In the genomic region with DNA sequence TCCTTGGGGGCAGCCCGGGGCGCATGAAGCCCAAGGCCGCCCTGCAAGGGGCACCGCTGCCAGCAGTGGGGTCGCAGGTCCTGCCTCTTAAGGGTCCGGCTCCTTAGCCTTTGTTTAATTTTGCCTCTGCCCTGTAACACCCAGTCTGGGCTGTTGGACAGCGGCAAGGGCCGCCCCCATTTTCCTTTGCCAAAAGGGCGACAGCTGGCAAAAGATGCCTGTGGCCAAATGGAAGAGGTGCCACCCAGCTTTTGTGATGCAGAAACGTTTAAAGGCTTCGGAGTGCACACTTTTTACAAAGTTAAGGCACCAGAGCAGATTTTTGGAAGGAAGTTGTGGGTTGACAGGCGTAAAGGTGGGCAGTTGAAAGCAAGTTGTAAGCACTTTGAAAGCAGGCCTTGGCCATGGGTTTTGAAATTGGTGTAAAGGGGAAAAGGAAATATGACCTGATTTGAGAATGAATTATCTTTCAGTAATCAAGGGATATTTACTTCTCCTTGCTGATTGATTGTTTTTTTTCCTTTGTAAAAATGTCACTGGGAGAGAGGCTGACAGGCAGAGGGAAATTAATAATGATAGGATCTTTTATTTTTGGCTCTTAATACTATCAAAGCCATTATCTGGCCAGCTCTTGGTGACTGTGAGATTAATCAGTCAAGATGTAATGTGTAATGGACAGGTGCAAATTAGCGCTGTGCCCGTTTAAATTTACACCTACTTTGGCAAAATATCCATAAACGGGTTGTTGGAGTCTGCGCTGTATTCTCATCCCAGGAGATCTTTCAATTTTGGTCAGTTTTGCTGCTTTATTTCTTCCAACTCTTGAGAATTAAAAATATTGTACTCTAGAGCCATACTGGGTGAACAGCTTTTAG, we compare ENCODE assay signal across 2 cellular contexts.
TF ChIP-seq lines count a peak whose summit lies in the region.

No MANE protein-coding gene starts in this region.

TF ChIP-seq in SK-N-SH, 30 proteins besides CTCF, POLR2A, EP300 and RAD21 (continued from another document):
- TF ChIP-seq CHD2 (IDR thresholded peaks at IDR 0.05; ENCODE audit: low read length, partially characterized antibody) (no peak), ELF1 (IDR thresholded peaks at IDR 0.05) (no peak)
- TF ChIP-seq, protein P1, sequence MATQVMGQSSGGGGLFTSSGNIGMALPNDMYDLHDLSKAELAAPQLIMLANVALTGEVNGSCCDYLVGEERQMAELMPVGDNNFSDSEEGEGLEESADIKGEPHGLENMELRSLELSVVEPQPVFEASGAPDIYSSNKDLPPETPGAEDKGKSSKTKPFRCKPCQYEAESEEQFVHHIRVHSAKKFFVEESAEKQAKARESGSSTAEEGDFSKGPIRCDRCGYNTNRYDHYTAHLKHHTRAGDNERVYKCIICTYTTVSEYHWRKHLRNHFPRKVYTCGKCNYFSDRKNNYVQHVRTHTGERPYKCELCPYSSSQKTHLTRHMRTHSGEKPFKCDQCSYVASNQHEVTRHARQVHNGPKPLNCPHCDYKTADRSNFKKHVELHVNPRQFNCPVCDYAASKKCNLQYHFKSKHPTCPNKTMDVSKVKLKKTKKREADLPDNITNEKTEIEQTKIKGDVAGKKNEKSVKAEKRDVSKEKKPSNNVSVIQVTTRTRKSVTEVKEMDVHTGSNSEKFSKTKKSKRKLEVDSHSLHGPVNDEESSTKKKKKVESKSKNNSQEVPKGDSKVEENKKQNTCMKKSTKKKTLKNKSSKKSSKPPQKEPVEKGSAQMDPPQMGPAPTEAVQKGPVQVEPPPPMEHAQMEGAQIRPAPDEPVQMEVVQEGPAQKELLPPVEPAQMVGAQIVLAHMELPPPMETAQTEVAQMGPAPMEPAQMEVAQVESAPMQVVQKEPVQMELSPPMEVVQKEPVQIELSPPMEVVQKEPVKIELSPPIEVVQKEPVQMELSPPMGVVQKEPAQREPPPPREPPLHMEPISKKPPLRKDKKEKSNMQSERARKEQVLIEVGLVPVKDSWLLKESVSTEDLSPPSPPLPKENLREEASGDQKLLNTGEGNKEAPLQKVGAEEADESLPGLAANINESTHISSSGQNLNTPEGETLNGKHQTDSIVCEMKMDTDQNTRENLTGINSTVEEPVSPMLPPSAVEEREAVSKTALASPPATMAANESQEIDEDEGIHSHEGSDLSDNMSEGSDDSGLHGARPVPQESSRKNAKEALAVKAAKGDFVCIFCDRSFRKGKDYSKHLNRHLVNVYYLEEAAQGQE (IDR thresholded peaks at IDR 0.05; ENCODE audit: low read depth, low read length), result peak; percentile 93
TF ChIP-seq in SK-N-SH: peak in this region for 7.

TF ChIP-seq in GM12878, 131 proteins besides CTCF, POLR2A, EP300 and RAD21 (continued from another document):
- TF ChIP-seq JUND (IDR thresholded peaks at IDR 0.05; ENCODE audit: low read depth, low read length), result no peak
TF ChIP-seq in GM12878: peak in this region for 4.
